18 cellular contexts compared by ENCODE assay signal in the genomic region with DNA sequence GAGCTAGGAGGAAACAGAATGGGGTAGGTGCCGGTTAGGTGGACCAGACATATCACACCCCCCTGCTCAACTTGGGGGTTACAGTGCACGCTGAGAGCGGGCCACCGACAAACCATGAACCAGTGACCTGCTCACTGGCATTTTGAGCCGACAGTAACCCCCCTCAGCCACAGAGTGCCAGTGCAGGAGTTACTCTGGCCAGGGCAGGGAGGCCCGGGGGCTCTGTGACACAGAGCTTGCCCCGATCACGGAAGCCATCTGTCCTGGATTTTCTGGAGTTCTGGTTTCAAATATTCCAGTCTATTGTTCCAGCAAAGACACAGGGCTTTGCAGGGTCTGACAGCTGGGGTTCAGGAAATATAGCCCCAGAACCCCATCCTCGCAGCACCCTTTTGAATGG.
A peak's percentile ranks its signal among the peaks of the same experiment; 100 is the strongest.
DNase-seq lines count a peak whose midpoint lies in the region; ATAC-seq, FAIRE-seq and TF ChIP-seq lines count a peak whose summit lies in the region.
"Had no signal": no experiment of that assay in that cellular context is flagged by ENCODE, and none has a peak within 500 bp of the region (broad histone marks: within the 10 kb centered on the region; RNA-seq: fewer than 3 reads in every experiment).

No MANE protein-coding gene starts in this region.

- peak overlapping the region; percentile 77 for H3K4me2 ChIP-seq in Loucy (ENCODE audit: low read depth, low read length, poor library complexity, severe bottlenecking)
- peak overlapping the region; percentile 31 for H3K4me2 ChIP-seq in astrocyte (ENCODE audit: low read length)
- peak overlapping the region; percentile 36 for H3K4me2 ChIP-seq in neural progenitor cell

- H3K27ac Mint-ChIP-seq in astrocyte (ENCODE audit: unreplicated experiment), result no peak overlapping the region
- H3K27ac Mint-ChIP-seq in neural progenitor cell, result no peak overlapping the region
- H3K27ac Mint-ChIP-seq: activated T-cell treated with anti-CD3 and anti-CD28 coated beads, Interleukin-2, amount 50 U/mL, for 24 hours; CD4-positive, CD25-positive, alpha-beta regulatory T cell; HFFc6; naive thymus-derived CD8-positive, alpha-beta T cell had no signal

- no peak for TF ChIP-seq POLR2A in GM18505 (IDR thresholded peaks at IDR 0.05; ENCODE audit: borderline replicate concordance, extremely low read depth, insufficient read depth, insufficient read length)

- H3F3A ChIP-seq in Loucy (ENCODE audit: low read depth) (no peaks in the 10 kb centered on the region), neural progenitor cell (ENCODE audit: low read depth) (no peaks in the 10 kb centered on the region)

- no peak for FAIRE-seq in astrocyte (lab: Jason Lieb, UNC)
- FAIRE-seq: bronchial epithelial cell, endometrium, urothelium cell line had no signal

- no peaks in the 10 kb centered on the region for H3K36me3 ChIP-seq in BE2C
- no peaks in the 10 kb centered on the region for H3K36me3 ChIP-seq in Loucy (ENCODE audit: insufficient read depth, low read length)
- H3K36me3 ChIP-seq in astrocyte (ENCODE audit: insufficient read depth, low read length), result no peaks in the 10 kb centered on the region
- H3K36me3 ChIP-seq in neural progenitor cell, result no peaks in the 10 kb centered on the region
- H3K36me3 ChIP-seq: colonic mucosa, ovary had no signal

- H3K9ac ChIP-seq in Loucy (ENCODE audit: low read depth, low read length, poor library complexity, severe bottlenecking) (peak overlapping the region; percentile 38), astrocyte (ENCODE audit: low read length) (no peak overlapping the region), neural progenitor cell (no peak overlapping the region)

- H3K27me3 Mint-ChIP-seq in astrocyte (ENCODE audit: low read depth, unreplicated experiment), result peaks cover 29% of the 10 kb centered on the region
- peaks cover 4% of the 10 kb centered on the region for H3K27me3 Mint-ChIP-seq in neural progenitor cell (ENCODE audit: insufficient read depth, low read depth)

- H3K4me1 ChIP-seq in BE2C (peaks cover 9% of the 10 kb centered on the region), Loucy (ENCODE audit: insufficient read depth, low read length, poor library complexity, severe bottlenecking) (peaks cover 4% of the 10 kb centered on the region), astrocyte (ENCODE audit: insufficient read depth, low read length) (no peaks in the 10 kb centered on the region), neural progenitor cell (peaks cover 10% of the 10 kb centered on the region)
- H3K4me1 ChIP-seq: colonic mucosa had no signal

- H3K79me2 ChIP-seq in Loucy (ENCODE audit: insufficient read depth, low read length), result no peaks in the 10 kb centered on the region
- no peaks in the 10 kb centered on the region for H3K79me2 ChIP-seq in astrocyte (ENCODE audit: insufficient read depth, low read length)
- H3K79me2 ChIP-seq in neural progenitor cell (ENCODE audit: low read depth), result no peaks in the 10 kb centered on the region

- intact Hi-C loops in Right ventricle myocardium superior (cut with DNase I), result no loop called here

- H3K4me3 Mint-ChIP-seq in astrocyte (ENCODE audit: unreplicated experiment) (no peak overlapping the region), neural progenitor cell (no peak overlapping the region)
- H3K4me3 Mint-ChIP-seq: activated T-cell treated with anti-CD3 and anti-CD28 coated beads, Interleukin-2, amount 50 U/mL, for 24 hours; CD4-positive, CD25-positive, alpha-beta regulatory T cell; naive thymus-derived CD8-positive, alpha-beta T cell had no signal

- H3K27me3 ChIP-seq in BE2C (no peaks in the 10 kb centered on the region), Loucy (ENCODE audit: insufficient read depth, low read length, poor library complexity, severe bottlenecking) (no peaks in the 10 kb centered on the region), astrocyte (ENCODE audit: insufficient read depth, low read length) (peaks cover 18% of the 10 kb centered on the region), neural progenitor cell (no peaks in the 10 kb centered on the region)
- H3K27me3 ChIP-seq: colonic mucosa, ovary had no signal

- no peak overlapping the region for H3K27ac ChIP-seq in astrocyte (ENCODE audit: low read depth, low read length)
- no peak overlapping the region for H3K27ac ChIP-seq in neural progenitor cell
- H3K27ac ChIP-seq: colonic mucosa, ovary had no signal

- H3K4me1 Mint-ChIP-seq in astrocyte (ENCODE audit: low read depth, unreplicated experiment) (no peaks in the 10 kb centered on the region), neural progenitor cell (peaks cover 3% of the 10 kb centered on the region)

- ATAC-seq in GM18505 (IDR thresholded peaks at IDR 0.05; ENCODE audit: unreplicated experiment) (no peak), HG03378 (IDR thresholded peaks at IDR 0.05; ENCODE audit: unreplicated experiment) (no peak), GM21529 (IDR thresholded peaks at IDR 0.05; ENCODE audit: unreplicated experiment) (no peak), Right ventricle myocardium superior (ENCODE audit: poor library complexity) (no peak)

- H3K36me3 Mint-ChIP-seq in astrocyte (ENCODE audit: low read depth, unreplicated experiment) (no peaks in the 10 kb centered on the region), neural progenitor cell (no peaks in the 10 kb centered on the region)
- H3K36me3 Mint-ChIP-seq: CD4-positive, CD25-positive, alpha-beta regulatory T cell; naive thymus-derived CD8-positive, alpha-beta T cell had no signal

- no peaks in the 10 kb centered on the region for H3K9me2 ChIP-seq in Loucy (replicated peaks; ENCODE audit: low read depth, low read length)

- no peaks in the 10 kb centered on the region for H3K9me3 Mint-ChIP-seq in astrocyte (ENCODE audit: unreplicated experiment)
- H3K9me3 Mint-ChIP-seq in neural progenitor cell, result no peaks in the 10 kb centered on the region
- H3K9me3 Mint-ChIP-seq: activated T-cell treated with anti-CD3 and anti-CD28 coated beads, Interleukin-2, amount 50 U/mL, for 24 hours; CD4-positive, CD25-positive, alpha-beta regulatory T cell; HFFc6; naive thymus-derived CD8-positive, alpha-beta T cell had no signal

- H3K4me3 ChIP-seq in BE2C (ENCODE audit: low read depth, low read length) (peak overlapping the region; percentile 48), Loucy (ENCODE audit: low read length, poor library complexity, severe bottlenecking) (peak overlapping the region; percentile 50), astrocyte (ENCODE audit: insufficient read depth, low read depth, low read length) (no peak overlapping the region), neural progenitor cell (no peak overlapping the region)
- H3K4me3 ChIP-seq: colonic mucosa, ovary had no signal

- TF ChIP-seq CTCF in BE2C (IDR thresholded peaks at IDR 0.05; ENCODE audit: low read depth, low read length) (no peak), Loucy (conservative IDR thresholded peaks at IDR 0.05; ENCODE audit: low read length) (no peak), astrocyte (IDR thresholded peaks at IDR 0.05; ENCODE audit: insufficient read depth, low read depth, low read length) (no peak), neural progenitor cell (IDR thresholded peaks at IDR 0.05) (no peak)

- H2AFZ ChIP-seq in Loucy (ENCODE audit: low read length) (peak overlapping the region; percentile 94), astrocyte (ENCODE audit: low read depth, low read length) (no peak overlapping the region), neural progenitor cell (replicated peaks) (no peak overlapping the region)

- H3K9me3 ChIP-seq in BE2C (no peaks in the 10 kb centered on the region), Loucy (ENCODE audit: insufficient read depth, low read depth, low read length) (no peaks in the 10 kb centered on the region), astrocyte (ENCODE audit: insufficient read depth, low read depth, low read length) (no peaks in the 10 kb centered on the region), neural progenitor cell (ENCODE audit: low read depth) (no peaks in the 10 kb centered on the region)
- H3K9me3 ChIP-seq: colonic mucosa, ovary had no signal

- H4K20me1 ChIP-seq in Loucy (ENCODE audit: insufficient read depth, low read length, poor library complexity, severe bottlenecking), result no peaks in the 10 kb centered on the region
- H4K20me1 ChIP-seq in astrocyte (ENCODE audit: insufficient read depth, low read length), result no peaks in the 10 kb centered on the region
- H4K20me1 ChIP-seq in neural progenitor cell (ENCODE audit: low read depth), result no peaks in the 10 kb centered on the region

- DNase-seq in BE2C, result no peak
- DNase-seq in astrocyte (ENCODE audit: low read depth), result no peak
- no peak for DNase-seq in neural progenitor cell (ENCODE audit: low spot score)
- DNase-seq in Right ventricle myocardium superior, result no peak
- DNase-seq: NCI-H2081 treated with DMSO at 0.1 percent for 48 hours had no signal

Comparison
In these comparisons a context has a peak if more than half of its experiments do, and no peak if none do; other contexts are left out.
1. H3K4me3 ChIP-seq: peak in BE2C (single experiment) and Loucy (single experiment); none in astrocyte (single experiment) and neural progenitor cell (single experiment).
2. Peak in every context shown above with its lines, with median percentiles within 50 percentile points of each other: H3K4me2 ChIP-seq.